ENCODE assay signal across 1 cellular context in genomic region chr7:107594961-107595737, GRCh38.
TF ChIP-seq lines count a peak whose summit lies in the region.

No MANE protein-coding gene starts in this region.

TF ChIP-seq in SK-N-SH treated with all-trans-retinoic acid at 6 μM for 48 hours, 23 proteins besides CTCF, POLR2A, EP300 and RAD21 (continued from another document):
- TF ChIP-seq PATZ1 (CRISPR knock-in tag; IDR thresholded peaks at IDR 0.05; ENCODE audit: borderline replicate concordance) (no peak), ZFP30 (CRISPR knock-in tag; IDR thresholded peaks at IDR 0.05) (no peak)
